In the genomic region with DNA sequence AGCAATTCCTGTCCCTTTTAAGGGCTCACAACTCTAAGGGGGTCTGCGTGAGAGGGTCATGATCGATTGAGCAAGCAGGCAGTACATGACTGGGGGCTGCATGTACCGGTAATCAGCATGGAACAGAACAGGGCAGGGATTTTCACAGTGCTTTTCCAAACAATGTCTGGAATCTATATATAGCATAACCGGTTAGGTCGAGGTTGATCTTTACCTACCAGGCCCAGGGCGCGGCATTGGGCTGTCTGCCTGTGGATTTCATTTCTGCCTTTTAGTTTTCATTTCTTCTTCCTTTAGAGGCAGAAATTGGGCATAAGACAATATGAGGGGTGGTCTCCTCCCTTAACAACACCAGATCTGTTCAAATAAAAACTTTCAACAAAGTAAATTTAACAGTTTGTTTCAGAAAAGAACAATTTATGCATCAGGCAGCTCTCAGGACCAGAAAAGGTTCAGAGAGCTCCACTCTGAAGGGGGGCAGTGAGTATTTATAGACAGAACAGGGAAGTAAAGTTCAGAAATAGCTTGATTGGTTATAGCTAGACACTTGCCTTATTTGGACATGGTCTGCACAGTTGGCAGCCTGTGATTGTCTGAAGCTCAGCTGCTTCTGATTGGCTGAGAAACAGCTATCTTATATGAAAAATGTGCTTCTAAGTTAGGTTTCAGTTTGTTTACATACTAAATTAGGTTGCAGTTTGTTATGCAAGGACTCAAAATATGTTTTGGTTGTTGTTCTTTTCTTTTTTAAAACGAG, we compare ENCODE assay signal across 1 cellular context.
TF ChIP-seq lines count a peak whose summit lies in the region.

No MANE protein-coding gene starts in this region.

TF ChIP-seq in GM23338, 12 proteins besides CTCF, POLR2A, EP300 and RAD21:
- TF ChIP-seq, protein P1, sequence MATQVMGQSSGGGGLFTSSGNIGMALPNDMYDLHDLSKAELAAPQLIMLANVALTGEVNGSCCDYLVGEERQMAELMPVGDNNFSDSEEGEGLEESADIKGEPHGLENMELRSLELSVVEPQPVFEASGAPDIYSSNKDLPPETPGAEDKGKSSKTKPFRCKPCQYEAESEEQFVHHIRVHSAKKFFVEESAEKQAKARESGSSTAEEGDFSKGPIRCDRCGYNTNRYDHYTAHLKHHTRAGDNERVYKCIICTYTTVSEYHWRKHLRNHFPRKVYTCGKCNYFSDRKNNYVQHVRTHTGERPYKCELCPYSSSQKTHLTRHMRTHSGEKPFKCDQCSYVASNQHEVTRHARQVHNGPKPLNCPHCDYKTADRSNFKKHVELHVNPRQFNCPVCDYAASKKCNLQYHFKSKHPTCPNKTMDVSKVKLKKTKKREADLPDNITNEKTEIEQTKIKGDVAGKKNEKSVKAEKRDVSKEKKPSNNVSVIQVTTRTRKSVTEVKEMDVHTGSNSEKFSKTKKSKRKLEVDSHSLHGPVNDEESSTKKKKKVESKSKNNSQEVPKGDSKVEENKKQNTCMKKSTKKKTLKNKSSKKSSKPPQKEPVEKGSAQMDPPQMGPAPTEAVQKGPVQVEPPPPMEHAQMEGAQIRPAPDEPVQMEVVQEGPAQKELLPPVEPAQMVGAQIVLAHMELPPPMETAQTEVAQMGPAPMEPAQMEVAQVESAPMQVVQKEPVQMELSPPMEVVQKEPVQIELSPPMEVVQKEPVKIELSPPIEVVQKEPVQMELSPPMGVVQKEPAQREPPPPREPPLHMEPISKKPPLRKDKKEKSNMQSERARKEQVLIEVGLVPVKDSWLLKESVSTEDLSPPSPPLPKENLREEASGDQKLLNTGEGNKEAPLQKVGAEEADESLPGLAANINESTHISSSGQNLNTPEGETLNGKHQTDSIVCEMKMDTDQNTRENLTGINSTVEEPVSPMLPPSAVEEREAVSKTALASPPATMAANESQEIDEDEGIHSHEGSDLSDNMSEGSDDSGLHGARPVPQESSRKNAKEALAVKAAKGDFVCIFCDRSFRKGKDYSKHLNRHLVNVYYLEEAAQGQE (IDR thresholded peaks at IDR 0.05; ENCODE audit: unreplicated experiment), result no peak
- TF ChIP-seq NANOG (IDR thresholded peaks at IDR 0.05; ENCODE audit: borderline replicate concordance) (no peak), POLR2AphosphoS5 (IDR thresholded peaks at IDR 0.05; ENCODE audit: low read depth) (no peak), STAT1 (IDR thresholded peaks at IDR 0.05; ENCODE audit: unreplicated experiment) (no peak), EZH2 (IDR thresholded peaks at IDR 0.05; ENCODE audit: low read depth, unreplicated experiment) (no peak)
- TF ChIP-seq, protein P2, sequence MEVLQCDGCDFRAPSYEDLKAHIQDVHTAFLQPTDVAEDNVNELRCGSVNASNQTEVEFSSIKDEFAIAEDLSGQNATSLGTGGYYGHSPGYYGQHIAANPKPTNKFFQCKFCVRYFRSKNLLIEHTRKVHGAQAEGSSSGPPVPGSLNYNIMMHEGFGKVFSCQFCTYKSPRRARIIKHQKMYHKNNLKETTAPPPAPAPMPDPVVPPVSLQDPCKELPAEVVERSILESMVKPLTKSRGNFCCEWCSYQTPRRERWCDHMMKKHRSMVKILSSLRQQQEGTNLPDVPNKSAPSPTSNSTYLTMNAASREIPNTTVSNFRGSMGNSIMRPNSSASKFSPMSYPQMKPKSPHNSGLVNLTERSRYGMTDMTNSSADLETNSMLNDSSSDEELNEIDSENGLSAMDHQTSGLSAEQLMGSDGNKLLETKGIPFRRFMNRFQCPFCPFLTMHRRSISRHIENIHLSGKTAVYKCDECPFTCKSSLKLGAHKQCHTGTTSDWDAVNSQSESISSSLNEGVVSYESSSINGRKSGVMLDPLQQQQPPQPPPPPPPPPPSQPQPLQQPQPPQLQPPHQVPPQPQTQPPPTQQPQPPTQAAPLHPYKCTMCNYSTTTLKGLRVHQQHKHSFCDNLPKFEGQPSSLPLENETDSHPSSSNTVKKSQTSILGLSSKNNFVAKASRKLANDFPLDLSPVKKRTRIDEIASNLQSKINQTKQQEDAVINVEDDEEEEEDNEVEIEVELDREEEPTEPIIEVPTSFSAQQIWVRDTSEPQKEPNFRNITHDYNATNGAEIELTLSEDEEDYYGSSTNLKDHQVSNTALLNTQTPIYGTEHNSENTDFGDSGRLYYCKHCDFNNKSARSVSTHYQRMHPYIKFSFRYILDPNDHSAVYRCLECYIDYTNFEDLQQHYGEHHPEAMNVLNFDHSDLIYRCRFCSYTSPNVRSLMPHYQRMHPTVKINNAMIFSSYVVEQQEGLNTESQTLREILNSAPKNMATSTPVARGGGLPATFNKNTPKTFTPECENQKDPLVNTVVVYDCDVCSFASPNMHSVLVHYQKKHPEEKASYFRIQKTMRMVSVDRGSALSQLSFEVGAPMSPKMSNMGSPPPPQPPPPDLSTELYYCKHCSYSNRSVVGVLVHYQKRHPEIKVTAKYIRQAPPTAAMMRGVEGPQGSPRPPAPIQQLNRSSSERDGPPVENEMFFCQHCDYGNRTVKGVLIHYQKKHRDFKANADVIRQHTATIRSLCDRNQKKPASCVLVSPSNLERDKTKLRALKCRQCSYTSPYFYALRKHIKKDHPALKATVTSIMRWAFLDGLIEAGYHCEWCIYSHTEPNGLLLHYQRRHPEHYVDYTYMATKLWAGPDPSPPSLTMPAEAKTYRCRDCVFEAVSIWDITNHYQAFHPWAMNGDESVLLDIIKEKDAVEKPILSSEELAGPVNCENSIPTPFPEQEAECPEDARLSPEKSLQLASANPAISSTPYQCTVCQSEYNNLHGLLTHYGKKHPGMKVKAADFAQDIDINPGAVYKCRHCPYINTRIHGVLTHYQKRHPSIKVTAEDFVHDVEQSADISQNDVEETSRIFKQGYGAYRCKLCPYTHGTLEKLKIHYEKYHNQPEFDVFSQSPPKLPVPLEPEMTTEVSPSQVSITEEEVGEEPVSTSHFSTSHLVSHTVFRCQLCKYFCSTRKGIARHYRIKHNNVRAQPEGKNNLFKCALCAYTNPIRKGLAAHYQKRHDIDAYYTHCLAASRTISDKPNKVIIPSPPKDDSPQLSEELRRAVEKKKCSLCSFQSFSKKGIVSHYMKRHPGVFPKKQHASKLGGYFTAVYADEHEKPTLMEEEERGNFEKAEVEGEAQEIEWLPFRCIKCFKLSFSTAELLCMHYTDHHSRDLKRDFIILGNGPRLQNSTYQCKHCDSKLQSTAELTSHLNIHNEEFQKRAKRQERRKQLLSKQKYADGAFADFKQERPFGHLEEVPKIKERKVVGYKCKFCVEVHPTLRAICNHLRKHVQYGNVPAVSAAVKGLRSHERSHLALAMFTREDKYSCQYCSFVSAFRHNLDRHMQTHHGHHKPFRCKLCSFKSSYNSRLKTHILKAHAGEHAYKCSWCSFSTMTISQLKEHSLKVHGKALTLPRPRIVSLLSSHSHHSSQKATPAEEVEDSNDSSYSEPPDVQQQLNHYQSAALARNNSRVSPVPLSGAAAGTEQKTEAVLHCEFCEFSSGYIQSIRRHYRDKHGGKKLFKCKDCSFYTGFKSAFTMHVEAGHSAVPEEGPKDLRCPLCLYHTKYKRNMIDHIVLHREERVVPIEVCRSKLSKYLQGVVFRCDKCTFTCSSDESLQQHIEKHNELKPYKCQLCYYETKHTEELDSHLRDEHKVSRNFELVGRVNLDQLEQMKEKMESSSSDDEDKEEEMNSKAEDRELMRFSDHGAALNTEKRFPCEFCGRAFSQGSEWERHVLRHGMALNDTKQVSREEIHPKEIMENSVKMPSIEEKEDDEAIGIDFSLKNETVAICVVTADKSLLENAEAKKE (CRISPR knock-in tag; IDR thresholded peaks at IDR 0.05), result no peak
